ENCODE assay signal across 1 cellular context in the genomic region with DNA sequence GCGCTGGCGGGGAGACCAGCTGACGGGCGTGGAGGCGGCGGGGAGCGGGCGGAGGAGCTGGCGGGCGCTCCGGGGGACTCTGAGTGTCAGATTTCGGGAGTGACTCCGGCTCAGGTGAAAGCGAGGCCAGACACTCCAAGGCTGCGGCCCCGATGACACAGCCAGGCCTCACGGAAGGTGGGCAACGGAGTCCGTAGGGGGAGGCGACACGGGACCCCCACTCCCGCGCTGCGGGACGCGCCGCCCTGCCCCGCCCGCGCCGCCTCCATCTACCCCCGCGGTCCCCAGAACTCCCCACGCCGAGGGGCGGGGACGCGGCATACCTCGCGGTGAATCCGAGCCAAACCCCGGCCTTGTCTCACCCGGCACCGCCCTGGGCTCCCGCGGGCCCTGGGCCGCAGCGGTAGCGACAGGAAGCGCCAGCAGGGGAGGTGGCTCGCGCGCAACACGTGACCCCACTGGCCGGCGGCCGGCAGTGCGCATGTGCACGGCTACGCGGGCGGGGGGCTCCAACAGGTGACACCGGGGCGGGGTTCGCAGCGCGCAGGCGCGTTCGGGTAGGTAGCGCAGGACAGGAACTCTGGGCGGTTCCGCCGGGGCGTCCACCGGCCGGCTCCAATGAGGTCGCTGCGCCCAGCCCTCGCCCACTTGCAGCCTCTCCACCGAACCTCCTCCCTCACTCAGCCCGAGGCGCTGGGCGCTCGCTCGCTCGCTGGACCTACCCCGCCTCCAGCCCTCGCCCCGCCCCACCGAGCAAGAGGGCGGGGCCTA.
A peak's percentile ranks its signal among the peaks of the same experiment; 100 is the strongest.
TF ChIP-seq lines count a peak whose summit lies in the region.

A gene with protein sequence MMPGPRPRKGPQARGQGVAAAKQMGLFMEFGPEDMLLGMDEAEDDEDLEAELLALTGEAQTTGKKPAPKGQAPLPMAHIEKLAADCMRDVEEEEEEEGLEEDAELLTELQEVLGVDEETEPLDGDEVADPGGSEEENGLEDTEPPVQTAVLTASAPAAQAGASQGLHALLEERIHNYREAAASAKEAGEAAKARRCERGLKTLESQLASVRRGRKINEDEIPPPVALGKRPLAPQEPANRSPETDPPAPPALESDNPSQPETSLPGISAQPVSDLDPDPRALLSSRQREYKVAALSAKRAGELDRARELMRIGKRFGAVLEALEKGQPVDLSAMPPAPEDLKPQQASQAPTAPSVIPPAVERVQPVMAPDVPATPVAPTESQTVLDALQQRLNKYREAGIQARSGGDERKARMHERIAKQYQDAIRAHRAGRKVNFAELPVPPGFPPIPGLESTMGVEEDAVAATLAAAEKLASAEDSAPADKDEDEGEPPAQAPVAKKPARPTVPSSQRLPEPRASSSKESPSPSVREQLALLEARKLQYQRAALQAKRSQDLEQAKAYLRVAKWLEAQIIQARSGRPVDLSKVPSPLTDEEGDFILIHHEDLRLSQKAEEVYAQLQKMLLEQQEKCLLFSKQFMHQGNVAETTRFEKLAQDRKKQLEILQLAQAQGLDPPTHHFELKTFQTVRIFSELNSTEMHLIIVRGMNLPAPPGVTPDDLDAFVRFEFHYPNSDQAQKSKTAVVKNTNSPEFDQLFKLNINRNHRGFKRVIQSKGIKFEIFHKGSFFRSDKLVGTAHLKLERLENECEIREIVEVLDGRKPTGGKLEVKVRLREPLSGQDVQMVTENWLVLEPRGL (minus strand): TSS at position 460 of the 771 bp plus-strand sequence. CDS start 1,585 bp downstream, outside the sequence.

TF ChIP-seq in HepG2, 621 proteins besides CTCF, POLR2A, EP300 and RAD21 (continued from another document and continues in another):
- no peak for TF ChIP-seq NONO (IDR thresholded peaks at IDR 0.05)
- peak; percentile 61 for TF ChIP-seq NONO (CRISPR knock-in tag; conservative IDR thresholded peaks at IDR 0.05)
- TF ChIP-seq, protein P1, sequence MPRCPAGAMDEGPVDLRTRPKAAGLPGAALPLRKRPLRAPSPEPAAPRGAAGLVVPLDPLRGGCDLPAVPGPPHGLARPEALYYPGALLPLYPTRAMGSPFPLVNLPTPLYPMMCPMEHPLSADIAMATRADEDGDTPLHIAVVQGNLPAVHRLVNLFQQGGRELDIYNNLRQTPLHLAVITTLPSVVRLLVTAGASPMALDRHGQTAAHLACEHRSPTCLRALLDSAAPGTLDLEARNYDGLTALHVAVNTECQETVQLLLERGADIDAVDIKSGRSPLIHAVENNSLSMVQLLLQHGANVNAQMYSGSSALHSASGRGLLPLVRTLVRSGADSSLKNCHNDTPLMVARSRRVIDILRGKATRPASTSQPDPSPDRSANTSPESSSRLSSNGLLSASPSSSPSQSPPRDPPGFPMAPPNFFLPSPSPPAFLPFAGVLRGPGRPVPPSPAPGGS (CRISPR knock-in tag; IDR thresholded peaks at IDR 0.05) = no peak; the same call in 1 of the 2 replicates
- TF ChIP-seq ZNF605 (CRISPR knock-in tag; IDR thresholded peaks at IDR 0.05) = no peak; the same call in none of the 2 replicates
- TF ChIP-seq RELA (CRISPR knock-in tag; IDR thresholded peaks at IDR 0.05) = no peak
- no peak for TF ChIP-seq PRMT3 (CRISPR knock-in tag; IDR thresholded peaks at IDR 0.05; ENCODE audit: borderline replicate concordance, low read depth)
- no peak; the same call in 1 of the 2 replicates for TF ChIP-seq ZNF556 (CRISPR knock-in tag; IDR thresholded peaks at IDR 0.05; ENCODE audit: borderline replicate concordance)
- TF ChIP-seq REPIN1 (CRISPR knock-in tag; IDR thresholded peaks at IDR 0.05; ENCODE audit: borderline replicate concordance, low read depth) = no peak; the same call in 1 of the 2 replicates
- TF ChIP-seq, protein P2, sequence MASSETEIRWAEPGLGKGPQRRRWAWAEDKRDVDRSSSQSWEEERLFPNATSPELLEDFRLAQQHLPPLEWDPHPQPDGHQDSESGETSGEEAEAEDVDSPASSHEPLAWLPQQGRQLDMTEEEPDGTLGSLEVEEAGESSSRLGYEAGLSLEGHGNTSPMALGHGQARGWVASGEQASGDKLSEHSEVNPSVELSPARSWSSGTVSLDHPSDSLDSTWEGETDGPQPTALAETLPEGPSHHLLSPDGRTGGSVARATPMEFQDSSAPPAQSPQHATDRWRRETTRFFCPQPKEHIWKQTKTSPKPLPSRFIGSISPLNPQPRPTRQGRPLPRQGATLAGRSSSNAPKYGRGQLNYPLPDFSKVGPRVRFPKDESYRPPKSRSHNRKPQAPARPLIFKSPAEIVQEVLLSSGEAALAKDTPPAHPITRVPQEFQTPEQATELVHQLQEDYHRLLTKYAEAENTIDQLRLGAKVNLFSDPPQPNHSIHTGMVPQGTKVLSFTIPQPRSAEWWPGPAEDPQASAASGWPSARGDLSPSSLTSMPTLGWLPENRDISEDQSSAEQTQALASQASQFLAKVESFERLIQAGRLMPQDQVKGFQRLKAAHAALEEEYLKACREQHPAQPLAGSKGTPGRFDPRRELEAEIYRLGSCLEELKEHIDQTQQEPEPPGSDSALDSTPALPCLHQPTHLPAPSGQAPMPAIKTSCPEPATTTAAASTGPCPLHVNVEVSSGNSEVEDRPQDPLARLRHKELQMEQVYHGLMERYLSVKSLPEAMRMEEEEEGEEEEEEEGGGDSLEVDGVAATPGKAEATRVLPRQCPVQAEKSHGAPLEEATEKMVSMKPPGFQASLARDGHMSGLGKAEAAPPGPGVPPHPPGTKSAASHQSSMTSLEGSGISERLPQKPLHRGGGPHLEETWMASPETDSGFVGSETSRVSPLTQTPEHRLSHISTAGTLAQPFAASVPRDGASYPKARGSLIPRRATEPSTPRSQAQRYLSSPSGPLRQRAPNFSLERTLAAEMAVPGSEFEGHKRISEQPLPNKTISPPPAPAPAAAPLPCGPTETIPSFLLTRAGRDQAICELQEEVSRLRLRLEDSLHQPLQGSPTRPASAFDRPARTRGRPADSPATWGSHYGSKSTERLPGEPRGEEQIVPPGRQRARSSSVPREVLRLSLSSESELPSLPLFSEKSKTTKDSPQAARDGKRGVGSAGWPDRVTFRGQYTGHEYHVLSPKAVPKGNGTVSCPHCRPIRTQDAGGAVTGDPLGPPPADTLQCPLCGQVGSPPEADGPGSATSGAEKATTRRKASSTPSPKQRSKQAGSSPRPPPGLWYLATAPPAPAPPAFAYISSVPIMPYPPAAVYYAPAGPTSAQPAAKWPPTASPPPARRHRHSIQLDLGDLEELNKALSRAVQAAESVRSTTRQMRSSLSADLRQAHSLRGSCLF (CRISPR knock-in tag; IDR thresholded peaks at IDR 0.05; ENCODE audit: borderline replicate concordance) = 0 out of 2 replicates have a peak, but pooled peaks have one; percentile 54
- no peak for TF ChIP-seq RBAK (CRISPR knock-in tag; IDR thresholded peaks at IDR 0.05)
- TF ChIP-seq HHEX (CRISPR knock-in tag; IDR thresholded peaks at IDR 0.05) = no peak
- peak; percentile 41; the same call in 1 of the 2 replicates for TF ChIP-seq SP2 (CRISPR knock-in tag; IDR thresholded peaks at IDR 0.05)
- peak; percentile 31; the same call in 1 of the 2 replicates for TF ChIP-seq ZNF367 (CRISPR knock-in tag; IDR thresholded peaks at IDR 0.05; ENCODE audit: borderline replicate concordance)
- TF ChIP-seq, protein P3, sequence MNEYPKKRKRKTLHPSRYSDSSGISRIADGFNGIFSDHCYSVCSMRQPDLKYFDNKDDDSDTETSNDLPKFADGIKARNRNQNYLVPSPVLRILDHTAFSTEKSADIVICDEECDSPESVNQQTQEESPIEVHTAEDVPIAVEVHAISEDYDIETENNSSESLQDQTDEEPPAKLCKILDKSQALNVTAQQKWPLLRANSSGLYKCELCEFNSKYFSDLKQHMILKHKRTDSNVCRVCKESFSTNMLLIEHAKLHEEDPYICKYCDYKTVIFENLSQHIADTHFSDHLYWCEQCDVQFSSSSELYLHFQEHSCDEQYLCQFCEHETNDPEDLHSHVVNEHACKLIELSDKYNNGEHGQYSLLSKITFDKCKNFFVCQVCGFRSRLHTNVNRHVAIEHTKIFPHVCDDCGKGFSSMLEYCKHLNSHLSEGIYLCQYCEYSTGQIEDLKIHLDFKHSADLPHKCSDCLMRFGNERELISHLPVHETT (CRISPR knock-in tag; conservative IDR thresholded peaks at IDR 0.05) = peak; percentile 57; the same call in 1 of the 2 replicates
- TF ChIP-seq, protein P4, sequence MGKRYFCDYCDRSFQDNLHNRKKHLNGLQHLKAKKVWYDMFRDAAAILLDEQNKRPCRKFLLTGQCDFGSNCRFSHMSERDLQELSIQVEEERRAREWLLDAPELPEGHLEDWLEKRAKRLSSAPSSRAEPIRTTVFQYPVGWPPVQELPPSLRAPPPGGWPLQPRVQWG (CRISPR knock-in tag; IDR thresholded peaks at IDR 0.05; ENCODE audit: borderline replicate concordance, low read depth) = no peak
- TF ChIP-seq, protein P5, sequence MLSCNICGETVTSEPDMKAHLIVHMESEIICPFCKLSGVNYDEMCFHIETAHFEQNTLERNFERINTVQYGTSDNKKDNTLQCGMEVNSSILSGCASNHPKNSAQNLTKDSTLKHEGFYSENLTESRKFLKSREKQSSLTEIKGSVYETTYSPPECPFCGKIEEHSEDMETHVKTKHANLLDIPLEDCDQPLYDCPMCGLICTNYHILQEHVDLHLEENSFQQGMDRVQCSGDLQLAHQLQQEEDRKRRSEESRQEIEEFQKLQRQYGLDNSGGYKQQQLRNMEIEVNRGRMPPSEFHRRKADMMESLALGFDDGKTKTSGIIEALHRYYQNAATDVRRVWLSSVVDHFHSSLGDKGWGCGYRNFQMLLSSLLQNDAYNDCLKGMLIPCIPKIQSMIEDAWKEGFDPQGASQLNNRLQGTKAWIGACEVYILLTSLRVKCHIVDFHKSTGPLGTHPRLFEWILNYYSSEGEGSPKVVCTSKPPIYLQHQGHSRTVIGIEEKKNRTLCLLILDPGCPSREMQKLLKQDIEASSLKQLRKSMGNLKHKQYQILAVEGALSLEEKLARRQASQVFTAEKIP (CRISPR knock-in tag; IDR thresholded peaks at IDR 0.05; ENCODE audit: borderline replicate concordance) = no peak
- 0 out of 2 replicates have a peak, but pooled peaks have one; percentile 62 for TF ChIP-seq ZFP36L1 (CRISPR knock-in tag; IDR thresholded peaks at IDR 0.05)
- peak; percentile 79; the same call in 1 of the 2 replicates for TF ChIP-seq GATAD1 (CRISPR knock-in tag; IDR thresholded peaks at IDR 0.05)
- TF ChIP-seq HOXD1 (CRISPR knock-in tag; IDR thresholded peaks at IDR 0.05) = peak; percentile 93
- TF ChIP-seq ZFP36 (IDR thresholded peaks at IDR 0.05; ENCODE audit: borderline replicate concordance, low read depth, low read length, partially characterized antibody) = no peak
- no peak for TF ChIP-seq CAMTA2 (CRISPR knock-in tag; IDR thresholded peaks at IDR 0.05; ENCODE audit: borderline replicate concordance)
- 0 out of 2 replicates have a peak, but pooled peaks have one; percentile 11 for TF ChIP-seq NR1H2 (CRISPR knock-in tag; IDR thresholded peaks at IDR 0.05; ENCODE audit: borderline replicate concordance, low read depth)
- 0 out of 2 replicates have a peak, but pooled peaks have one; percentile 17 for TF ChIP-seq GABPA (IDR thresholded peaks at IDR 0.05; ENCODE audit: low read depth, low read length)
- TF ChIP-seq GABPA (CRISPR knock-in tag; IDR thresholded peaks at IDR 0.05; ENCODE audit: low read depth) = no peak
- 0 out of 2 replicates have a peak, but pooled peaks have one; percentile 52 for TF ChIP-seq DNMT3B (CRISPR knock-in tag; conservative IDR thresholded peaks at IDR 0.05)
- TF ChIP-seq RFX5 (IDR thresholded peaks at IDR 0.05; ENCODE audit: low read depth, low read length) = peak; percentile 8; the same call in 1 of the 2 replicates
- TF ChIP-seq HMGA1 (CRISPR knock-in tag; conservative IDR thresholded peaks at IDR 0.05) = no peak
- TF ChIP-seq RAD51 (IDR thresholded peaks at IDR 0.05; ENCODE audit: borderline replicate concordance) = peak; percentile 93
- peak; percentile 20; the same call in 1 of the 2 replicates for TF ChIP-seq FOXK1 (CRISPR knock-in tag; IDR thresholded peaks at IDR 0.05; ENCODE audit: borderline replicate concordance, low read depth)
- TF ChIP-seq SMARCE1 (IDR thresholded peaks at IDR 0.05; ENCODE audit: borderline replicate concordance) = no peak
- TF ChIP-seq ZNF775 (CRISPR knock-in tag; IDR thresholded peaks at IDR 0.05; ENCODE audit: borderline replicate concordance) = no peak
- peak; percentile 75 for TF ChIP-seq ZNF296 (CRISPR knock-in tag; conservative IDR thresholded peaks at IDR 0.05)
- peak; percentile 41; the same call in 1 of the 2 replicates for TF ChIP-seq ZNF670 (CRISPR knock-in tag; IDR thresholded peaks at IDR 0.05; ENCODE audit: borderline replicate concordance)
- TF ChIP-seq GATAD2A (CRISPR knock-in tag; IDR thresholded peaks at IDR 0.05) = no peak
- TF ChIP-seq ZFP36L2 (CRISPR knock-in tag; IDR thresholded peaks at IDR 0.05) = no peak
- TF ChIP-seq, protein P6, sequence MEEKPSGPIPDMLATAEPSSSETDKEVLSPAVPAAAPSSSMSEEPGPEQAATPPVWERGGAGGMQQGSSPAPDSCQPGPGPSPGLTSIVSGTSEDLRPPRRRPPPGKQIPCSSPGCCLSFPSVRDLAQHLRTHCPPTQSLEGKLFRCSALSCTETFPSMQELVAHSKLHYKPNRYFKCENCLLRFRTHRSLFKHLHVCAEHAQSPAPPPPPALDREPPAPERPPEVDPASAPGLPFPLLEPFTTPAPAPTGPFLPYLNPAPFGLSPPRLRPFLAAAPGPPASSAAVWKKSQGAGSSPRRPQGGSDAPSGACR (CRISPR knock-in tag; IDR thresholded peaks at IDR 0.05) = peak; percentile 59; the same call in 1 of the 2 replicates
- TF ChIP-seq, protein P7, sequence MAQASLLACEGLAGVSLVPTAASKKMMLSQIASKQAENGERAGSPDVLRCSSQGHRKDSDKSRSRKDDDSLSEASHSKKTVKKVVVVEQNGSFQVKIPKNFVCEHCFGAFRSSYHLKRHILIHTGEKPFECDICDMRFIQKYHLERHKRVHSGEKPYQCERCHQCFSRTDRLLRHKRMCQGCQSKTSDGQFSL (CRISPR knock-in tag; IDR thresholded peaks at IDR 0.05) = peak; percentile 83; the same call in 1 of the 2 replicates
- TF ChIP-seq MED8 (CRISPR knock-in tag; IDR thresholded peaks at IDR 0.05; ENCODE audit: insufficient replicate concordance) = no peak
- no peak for TF ChIP-seq ZNF12 (CRISPR knock-in tag; IDR thresholded peaks at IDR 0.05)
- no peak for TF ChIP-seq SYNCRIP (IDR thresholded peaks at IDR 0.05; ENCODE audit: insufficient read depth, low read depth, low read length)
- TF ChIP-seq, protein P8, sequence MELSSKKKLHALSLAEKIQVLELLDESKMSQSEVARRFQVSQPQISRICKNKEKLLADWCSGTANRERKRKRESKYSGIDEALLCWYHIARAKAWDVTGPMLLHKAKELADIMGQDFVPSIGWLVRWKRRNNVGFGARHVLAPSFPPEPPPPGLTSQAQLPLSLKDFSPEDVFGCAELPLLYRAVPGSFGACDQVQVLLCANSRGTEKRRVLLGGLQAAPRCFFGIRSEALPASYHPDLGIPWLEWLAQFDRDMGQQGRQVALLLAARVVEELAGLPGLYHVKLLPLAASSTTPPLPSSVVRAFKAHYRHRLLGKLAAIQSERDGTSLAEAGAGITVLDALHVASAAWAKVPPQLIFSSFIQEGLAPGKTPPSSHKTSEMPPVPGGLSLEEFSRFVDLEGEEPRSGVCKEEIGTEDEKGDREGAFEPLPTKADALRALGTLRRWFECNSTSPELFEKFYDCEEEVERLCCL (CRISPR knock-in tag; IDR thresholded peaks at IDR 0.05; ENCODE audit: borderline replicate concordance) = no peak
- TF ChIP-seq KLF6 (CRISPR knock-in tag; IDR thresholded peaks at IDR 0.05) = peak; percentile 43; the same call in 1 of the 2 replicates
- peak; percentile 54 for TF ChIP-seq KMT2B (CRISPR knock-in tag; IDR thresholded peaks at IDR 0.05)
- no peak for TF ChIP-seq REL (CRISPR knock-in tag; conservative IDR thresholded peaks at IDR 0.05)
- no peak; the same call in 1 of the 2 replicates for TF ChIP-seq ZNF891 (CRISPR knock-in tag; IDR thresholded peaks at IDR 0.05)
- no peak for TF ChIP-seq NFKBIZ (CRISPR knock-in tag; IDR thresholded peaks at IDR 0.05)
- no peak for TF ChIP-seq ZNF460 (CRISPR knock-in tag; IDR thresholded peaks at IDR 0.05; ENCODE audit: borderline replicate concordance)
- TF ChIP-seq ZNF777 (CRISPR knock-in tag; IDR thresholded peaks at IDR 0.05) = peak; percentile 71
- TF ChIP-seq ATF7-NPFF (CRISPR knock-in tag; IDR thresholded peaks at IDR 0.05; ENCODE audit: low read depth) = peak; percentile 92
- no peak for TF ChIP-seq ZNF251 (CRISPR knock-in tag; IDR thresholded peaks at IDR 0.05)
